8 cellular contexts compared by ENCODE assay signal in the genomic region with DNA sequence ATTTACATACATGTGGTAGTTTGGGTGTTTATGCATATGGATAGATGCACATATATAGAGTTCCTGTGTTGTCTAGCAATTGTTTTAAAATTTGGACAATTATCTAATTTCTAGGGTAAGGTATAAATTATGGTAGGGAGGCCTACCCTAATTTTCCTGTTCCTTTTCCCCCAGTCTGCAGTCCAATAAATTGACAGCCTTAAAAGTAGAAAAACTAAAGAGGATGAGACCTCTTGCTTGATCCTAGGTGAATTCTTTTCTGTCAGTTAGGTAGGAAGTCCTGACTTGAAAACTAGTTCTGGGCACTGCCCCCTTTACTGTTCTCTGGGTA. TPM values are rescaled to one million over a fixed set of nuclear protein-coding genes. Genes with fewer than 3 reads are reported as not detected.
DNase-seq lines count a peak whose midpoint lies in the region; ATAC-seq and TF ChIP-seq lines count a peak whose summit lies in the region.
"Had no signal": no experiment of that assay in that cellular context is flagged by ENCODE, and none has a peak within 500 bp of the region (broad histone marks: within the 10 kb centered on the region; RNA-seq: fewer than 3 reads in every experiment).

No MANE protein-coding gene starts in this region.

- no peaks in the 10 kb centered on the region for H3K9me3 Mint-ChIP-seq in HFFc6
- no peaks in the 10 kb centered on the region for H3K9me3 Mint-ChIP-seq in stimulated activated naive CD8-positive, alpha-beta T cell treated with anti-CD3 and anti-CD28 coated beads, Interleukin-15, amount 100 ng/mL, for 72 hours

- no peaks in the 10 kb centered on the region for H3K9me3 ChIP-seq in WERI-Rb-1 (ENCODE audit: severe bottlenecking)
- no peaks in the 10 kb centered on the region for H3K9me3 ChIP-seq in iPS-18a (ENCODE audit: control insufficient read depth, low read depth, low read length)

- H3K27ac ChIP-seq in WERI-Rb-1, result peak overlapping the region; percentile 100
- H3K27ac ChIP-seq in iPS-18a (ENCODE audit: low read length), result no peak overlapping the region

- H3K27me3 Mint-ChIP-seq in HFFc6 (ENCODE audit: insufficient read depth), result peaks cover 4% of the 10 kb centered on the region
- no peaks in the 10 kb centered on the region for H3K27me3 Mint-ChIP-seq in stimulated activated naive CD8-positive, alpha-beta T cell treated with anti-CD3 and anti-CD28 coated beads, Interleukin-15, amount 100 ng/mL, for 72 hours

- ATAC-seq in stimulated activated naive CD8-positive, alpha-beta T cell treated with anti-CD3 and anti-CD28 coated beads, Interleukin-15, amount 100 ng/mL, for 72 hours, result no peak
- ATAC-seq in HG03457 (IDR thresholded peaks at IDR 0.05; ENCODE audit: unreplicated experiment), result no peak
- ATAC-seq in HG03432 (IDR thresholded peaks at IDR 0.05; ENCODE audit: unreplicated experiment), result no peak

- DNase-seq in HFFc6, result no peak
- no peak for DNase-seq in WERI-Rb-1
- no peak for DNase-seq in stimulated activated naive CD8-positive, alpha-beta T cell treated with anti-CD3 and anti-CD28 coated beads, Interleukin-15, amount 100 ng/mL, for 72 hours
- DNase-seq in activated effector memory CD4-positive, alpha-beta T cell treated with anti-CD3 and anti-CD28 coated beads, Interleukin-2, amount 50 U/mL, for 16 hours, result no peak
- DNase-seq: cortex of kidney had no signal

- peaks cover 26% of the 10 kb centered on the region for H3K36me3 Mint-ChIP-seq in HFFc6 (ENCODE audit: low read depth)

- peak overlapping the region; percentile 75 for H3K4me3 Mint-ChIP-seq in HFFc6
- peak overlapping the region; percentile 89 to 92 for H3K4me3 Mint-ChIP-seq in stimulated activated naive CD8-positive, alpha-beta T cell treated with anti-CD3 and anti-CD28 coated beads, Interleukin-15, amount 100 ng/mL, for 72 hours

- no peak for TF ChIP-seq CTCF in HFFc6 (IDR thresholded peaks at IDR 0.05)
- TF ChIP-seq CTCF in WERI-Rb-1 (IDR thresholded peaks at IDR 0.05; ENCODE audit: low read depth, low read length), result no peak

- peaks cover 35% of the 10 kb centered on the region for H3K4me1 Mint-ChIP-seq in HFFc6 (ENCODE audit: low read depth)
- H3K4me1 Mint-ChIP-seq in stimulated activated naive CD8-positive, alpha-beta T cell treated with anti-CD3 and anti-CD28 coated beads, Interleukin-15, amount 100 ng/mL, for 72 hours, result peaks cover 34% of the 10 kb centered on the region

- peaks cover 21% of the 10 kb centered on the region for H3K36me3 ChIP-seq in WERI-Rb-1
- H3K36me3 ChIP-seq in iPS-18a (ENCODE audit: control insufficient read depth, low read depth, low read length), result peaks cover 7% of the 10 kb centered on the region

- H3K9ac ChIP-seq in iPS-18a (ENCODE audit: low read length), result no peak overlapping the region

- H3K27me3 ChIP-seq in WERI-Rb-1 (ENCODE audit: insufficient read depth, low read depth, severe bottlenecking) (no peaks in the 10 kb centered on the region), iPS-18a (ENCODE audit: control insufficient read depth, insufficient read depth, low read length) (peaks cover 55% of the 10 kb centered on the region)

- H3K4me3 ChIP-seq in WERI-Rb-1 (ENCODE audit: low read depth, low read length) (no peak overlapping the region), iPS-18a (ENCODE audit: low read length) (peak overlapping the region; percentile 34)

- peaks cover 37% of the 10 kb centered on the region for H3K4me1 ChIP-seq in iPS-18a (ENCODE audit: control insufficient read depth, low read depth, low read length)

- H3K27ac Mint-ChIP-seq in HFFc6, result peak overlapping the region; percentile 92
- H3K27ac Mint-ChIP-seq in stimulated activated naive CD8-positive, alpha-beta T cell treated with anti-CD3 and anti-CD28 coated beads, Interleukin-15, amount 100 ng/mL, for 72 hours, result peak overlapping the region; percentile 94 to 98

RNA-seq across cellular contexts. Expression of a gene that starts 2.1 kb away (rescaled TPM):
- total RNA-seq in HFFc6 (2021; fragmentation: NEBNext Ultra II Directional; extraction: Animal tissue kit (Norgen Biotek cat#: 25700)), result 10 to 100 TPM; 22.9 to 31.4 (median 29.7) TPM

RNA-seq across cellular contexts. Expression of a gene that starts 19.1 kb away (rescaled TPM):
- total RNA-seq in HFFc6 (2021; fragmentation: NEBNext Ultra II Directional; extraction: Animal tissue kit (Norgen Biotek cat#: 25700)), result under 1 TPM in 3 of 6 experiments, not detected in 3; 0.15 to 0.31 (median 0.26) TPM
